In genomic region chr7:129829677-129830631, GRCh38 we compare ENCODE assay signal across 8 cellular contexts.
DNase-seq lines count a peak whose midpoint lies in the region; ATAC-seq and TF ChIP-seq lines count a peak whose summit lies in the region.

No MANE protein-coding gene starts in this region.

- 0 out of 2 replicates have a peak, but pooled peaks have one; percentile 14 for TF ChIP-seq POLR2A in Raji (IDR thresholded peaks at IDR 0.05; ENCODE audit: insufficient read depth, low read depth, low read length)

- H3K4me3 ChIP-seq in Loucy (ENCODE audit: low read length, poor library complexity, severe bottlenecking) (no peak overlapping the region), tibial artery (peak overlapping the region; percentile 12 to 38)

- H3K27me3 ChIP-seq in Loucy (ENCODE audit: insufficient read depth, low read length, poor library complexity, severe bottlenecking) = no peaks in the 10 kb centered on the region
- no peaks in the 10 kb centered on the region for H3K27me3 ChIP-seq in tibial artery

- H3K27ac ChIP-seq in tibial artery = peak overlapping the region; percentile 64 to 71

- no peaks in the 10 kb centered on the region for H4K20me1 ChIP-seq in Loucy (ENCODE audit: insufficient read depth, low read length, poor library complexity, severe bottlenecking)

- peak overlapping the region; percentile 31 for H3K9ac ChIP-seq in Loucy (ENCODE audit: low read depth, low read length, poor library complexity, severe bottlenecking)

- no peaks in the 10 kb centered on the region for H3K79me2 ChIP-seq in Loucy (ENCODE audit: insufficient read depth, low read length)

- H3K4me1 ChIP-seq in Loucy (ENCODE audit: insufficient read depth, low read length, poor library complexity, severe bottlenecking) (peaks cover 4% of the 10 kb centered on the region), tibial artery (peaks cover 9 to 58% (median 33%) of the 10 kb centered on the region in 4 donors)

- no peaks in the 10 kb centered on the region for H3K9me2 ChIP-seq in Loucy (replicated peaks; ENCODE audit: low read depth, low read length)

- ATAC-seq in omental fat pad (ENCODE audit: low FRiP score) (peak; percentile 17), GM18520 (IDR thresholded peaks at IDR 0.05; ENCODE audit: unreplicated experiment) (no peak)

- H3K9me3 ChIP-seq in Loucy (ENCODE audit: insufficient read depth, low read depth, low read length) (no peaks in the 10 kb centered on the region), tibial artery (no peaks in the 10 kb centered on the region)

- peaks cover 5% of the 10 kb centered on the region; the same call in 1 of the 2 replicates for H3K36me3 ChIP-seq in Loucy (ENCODE audit: insufficient read depth, low read length)
- peaks cover 6 to 16% (median 9%) of the 10 kb centered on the region in 3 donors for H3K36me3 ChIP-seq in tibial artery

- TF ChIP-seq CTCF in Loucy (conservative IDR thresholded peaks at IDR 0.05; ENCODE audit: low read length) (peak; percentile 85), omental fat pad (IDR thresholded peaks at IDR 0.05) (peak in 1 of 3 donors; percentile 37), tibial artery (IDR thresholded peaks at IDR 0.05) (peak; percentile 76 to 84)

- no peaks in the 10 kb centered on the region for H3F3A ChIP-seq in Loucy (ENCODE audit: low read depth)

- peak overlapping the region; percentile 73; the same call in 1 of the 2 replicates for H2AFZ ChIP-seq in Loucy (ENCODE audit: low read length)

- DNase-seq in DMS53 treated with DMSO at 0.1 percent for 48 hours (lab: John Stamatoyannopoulos, UW; ENCODE audit: unreplicated experiment) (peak; percentile 89), globus pallidus (ENCODE audit: low spot score) (peak; percentile 84), omental fat pad (ENCODE audit: low spot score) (no peak), tibial artery (peak; percentile 69 to 73)
- peak; percentile 58 for DNase-seq in activated naive CD4-positive, alpha-beta T cell treated with anti-CD3 and anti-CD28 coated beads, Interleukin-2, amount 50 U/mL, for 16 hours

- peak overlapping the region; percentile 41 for H3K4me2 ChIP-seq in Loucy (ENCODE audit: low read depth, low read length, poor library complexity, severe bottlenecking)

- intact Hi-C loops in tibial artery (cut with DNase I; ENCODE audit: low total_unique reads) = loop anchor here (5.0 to 10.0 kb wide), 4 partner anchors 165 to 465 kb away; partner anchors contain the start of gene NRF1
